In genomic region chr22:22872722-22873708, GRCh38 we compare ENCODE assay signal across 25 cellular contexts. TPM values are rescaled to one million over a fixed set of nuclear protein-coding genes. Genes with fewer than 3 reads are reported as not detected.
"Had no signal": no experiment of that assay in that cellular context is flagged by ENCODE, and none has a peak within 500 bp of the region (broad histone marks: within the 10 kb centered on the region; RNA-seq: fewer than 3 reads in every experiment).

No MANE protein-coding gene starts in this region.

- ATAC-seq: activated CD8-positive, alpha-beta T cell treated with anti-CD3 and anti-CD28 coated beads, Interleukin-2, amount 10 ng/mL, durations not matched to agents 7 days and 5 days; body of pancreas; heart right ventricle; left colon; lower lobe of right lung; T-helper 17 cell had no signal

- H3K4me1 Mint-ChIP-seq: neural crest cell had no signal

- H3K4me3 ChIP-seq: body of pancreas, heart right ventricle, lower lobe of right lung, thoracic aorta, upper lobe of left lung had no signal

- DNase-seq: activated CD4-positive, alpha-beta T cell treated with anti-CD3 and anti-CD28 coated beads for 48 hours; activated CD8-positive, alpha-beta T cell treated with anti-CD3 and anti-CD28 coated beads, Interleukin-2, amount 10 ng/mL, durations not matched to agents 7 days and 5 days; activated gamma-delta T cell treated with Interleukin-2 at 50 U/mL for 16 hours; anterior cingulate cortex; body of pancreas; foreskin fibroblast; heart right ventricle; left colon; lower lobe of right lung; mesendoderm; naive B cell; stimulated activated CD4-positive, alpha-beta T cell treated with anti-CD3 and anti-CD28 coated beads, Interleukin-2, amount 100 ng/mL, for 48 hours; stimulated activated naive CD4-positive, alpha-beta T cell; SW 1271; T-helper 17 cell; upper lobe of left lung had no signal

- H3K27ac Mint-ChIP-seq: activated CD8-positive, alpha-beta T cell treated with anti-CD3 and anti-CD28 coated beads, Interleukin-2, amount 10 ng/mL, durations not matched to agents 7 days and 5 days; activated naive CD4-positive, alpha-beta T cell treated with anti-CD3 and anti-CD28 coated beads, Interleukin-2, amount 50 U/mL, for 24 hours; progenitor cell of endocrine pancreas; T-helper 17 cell had no signal

- H3K36me3 Mint-ChIP-seq: naive B cell had no signal

- H3K9me3 ChIP-seq: body of pancreas, thoracic aorta had no signal

- H3K27me3 ChIP-seq: body of pancreas, upper lobe of left lung had no signal

- H3K4me3 Mint-ChIP-seq: activated CD8-positive, alpha-beta T cell treated with anti-CD3 and anti-CD28 coated beads, Interleukin-2, amount 10 ng/mL, durations not matched to agents 7 days and 5 days; activated naive CD4-positive, alpha-beta T cell treated with anti-CD3 and anti-CD28 coated beads, Interleukin-2, amount 50 U/mL, for 24 hours; neural crest cell; T-helper 17 cell had no signal

- H3K4me1 ChIP-seq: body of pancreas, heart right ventricle, lower lobe of right lung, upper lobe of left lung had no signal

- H3K36me3 ChIP-seq: heart right ventricle, lower lobe of right lung, thoracic aorta, upper lobe of left lung had no signal

- H3K27me3 Mint-ChIP-seq: activated naive CD4-positive, alpha-beta T cell treated with anti-CD3 and anti-CD28 coated beads, Interleukin-2, amount 50 U/mL, for 24 hours; naive B cell; T-helper 17 cell had no signal

- H3K9me3 Mint-ChIP-seq: neural crest cell had no signal

- H3K27ac ChIP-seq: body of pancreas, heart right ventricle, lower lobe of right lung, thoracic aorta, upper lobe of left lung had no signal

RNA-seq across cellular contexts. Expression of gene IGLL5, which starts 14.6 kb away (rescaled TPM):
- total RNA-seq: activated CD8-positive, alpha-beta T cell treated with anti-CD3 and anti-CD28 coated beads, Interleukin-2, amount 10 ng/mL, durations not matched to agents 7 days and 5 days; cardiac septum; chondrocyte; epithelial cell of proximal tubule; fibroblast of lung; neural crest cell; progenitor cell of endocrine pancreas had no signal
- polyA plus RNA-seq: fibroblast of lung, keratinocyte had no signal
